Comparison of ENCODE assay signal across 26 cellular contexts in the genomic region with DNA sequence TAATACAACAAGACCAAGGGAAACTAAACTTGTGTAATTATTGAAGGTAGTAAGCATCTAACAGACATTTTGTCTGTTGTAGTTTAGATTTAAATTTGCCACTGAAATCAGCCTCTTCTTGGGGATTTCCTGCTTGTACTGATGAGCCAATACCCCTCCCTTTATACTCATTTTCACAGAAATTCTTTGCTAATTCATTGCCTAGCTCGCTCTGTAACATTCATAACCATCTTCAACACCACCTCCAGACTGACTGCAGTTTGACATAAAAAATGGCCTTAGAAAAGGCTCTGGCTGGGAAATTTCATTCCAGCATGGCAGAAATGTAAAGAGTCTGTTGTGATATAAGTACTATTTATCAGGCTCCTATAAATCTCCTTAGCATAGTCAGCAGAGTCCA.
"Had no signal": no experiment of that assay in that cellular context is flagged by ENCODE, and none has a peak within 500 bp of the region (broad histone marks: within the 10 kb centered on the region; RNA-seq: fewer than 3 reads in every experiment).

No MANE protein-coding gene starts in this region.

- H3K4me3 Mint-ChIP-seq: memory B cell; naive thymus-derived CD4-positive, alpha-beta T cell; nephron progenitor cell; stimulated activated memory B cell treated with anti-CD40 and anti-IgM and Interleukin-4, amounts not matched to agents 10 μg/mL and 1 μg/mL and 100 μg/mL, for 72 hours; stimulated activated naive CD8-positive, alpha-beta T cell treated with anti-CD3 and anti-CD28 coated beads, Interleukin-15, amount 100 ng/mL, for 72 hours; type B pancreatic cell had no signal

- H3K27ac Mint-ChIP-seq: memory B cell; naive thymus-derived CD4-positive, alpha-beta T cell; nephron progenitor cell; progenitor cell of endocrine pancreas; stimulated activated memory B cell treated with anti-CD40 and anti-IgM and Interleukin-4, amounts not matched to agents 10 μg/mL and 1 μg/mL and 100 μg/mL, for 72 hours; stimulated activated naive CD8-positive, alpha-beta T cell treated with anti-CD3 and anti-CD28 coated beads, Interleukin-15, amount 100 ng/mL, for 72 hours; type B pancreatic cell had no signal

- H3K36me3 ChIP-seq: left ventricle myocardium inferior, ovary, right atrium auricular region, right lobe of liver, tibial nerve, uterus had no signal

- H3K4me1 ChIP-seq: left ventricle myocardium inferior, right lobe of liver, uterus had no signal

- H3K4me2 ChIP-seq: smooth muscle cell had no signal

- H3K9me3 Mint-ChIP-seq: nephron progenitor cell, type B pancreatic cell had no signal

- H3K27me3 Mint-ChIP-seq: memory B cell; naive thymus-derived CD4-positive, alpha-beta T cell; progenitor cell of endocrine pancreas; stimulated activated memory B cell treated with anti-CD40 and anti-IgM and Interleukin-4, amounts not matched to agents 10 μg/mL and 1 μg/mL and 100 μg/mL, for 72 hours; stimulated activated naive CD8-positive, alpha-beta T cell treated with anti-CD3 and anti-CD28 coated beads, Interleukin-15, amount 100 ng/mL, for 72 hours; type B pancreatic cell had no signal

- H3K4me3 ChIP-seq: left ventricle myocardium inferior, lung, mucosa of descending colon, ovary, right atrium auricular region, right lobe of liver, smooth muscle cell, tibial nerve, uterus had no signal

- H3K9me3 ChIP-seq: left ventricle myocardium inferior, mucosa of descending colon, ovary, right atrium auricular region, right lobe of liver, tibial nerve, uterus had no signal

- DNase-seq: hippocampal formation; kidney; left colon; left ventricle myocardium inferior; midbrain; mucosa of descending colon; naive thymus-derived CD4-positive, alpha-beta T cell; nephron progenitor cell; ovary; right lobe of liver; stimulated activated CD4-positive, alpha-beta T cell treated with anti-CD3 and anti-CD28 coated beads, Interleukin-1b, Interleukin-23, amount 100 ng/mL, for 48 hours; stimulated activated CD4-positive, alpha-beta T cell treated with anti-CD3 and anti-CD28 coated beads, Interleukin-2, amount 100 ng/mL, for 48 hours; stimulated activated CD4-positive, alpha-beta T cell treated with anti-CD3 and anti-CD28 coated beads, Interleukin-4, amount 100 ng/mL, for 4 hours; stimulated activated CD8-positive, alpha-beta memory T cell treated with anti-CD3 and anti-CD28 coated beads, Interleukin-4, amount 100 ng/mL, for 48 hours; stimulated activated naive CD4-positive, alpha-beta T cell treated with Interleukin-2 at 50 U/mL for 16 hours; stimulated activated naive CD8-positive, alpha-beta T cell treated with anti-CD3 and anti-CD28 coated beads, Interleukin-15, amount 100 ng/mL, for 72 hours; substantia nigra; uterus had no signal

- H3K4me1 Mint-ChIP-seq: memory B cell; nephron progenitor cell; stimulated activated memory B cell treated with anti-CD40 and anti-IgM and Interleukin-4, amounts not matched to agents 10 μg/mL and 1 μg/mL and 100 μg/mL, for 72 hours; stimulated activated naive CD8-positive, alpha-beta T cell treated with anti-CD3 and anti-CD28 coated beads, Interleukin-15, amount 100 ng/mL, for 72 hours had no signal

- FAIRE-seq: kidney had no signal

- H3K27me3 ChIP-seq: ovary, right atrium auricular region, right lobe of liver, tibial nerve, uterus had no signal

- H3K27ac ChIP-seq: left ventricle myocardium inferior, ovary, right atrium auricular region, right lobe of liver, tibial nerve, uterus had no signal

- H3K36me3 Mint-ChIP-seq: memory B cell; naive thymus-derived CD4-positive, alpha-beta T cell; stimulated activated memory B cell treated with anti-CD40 and anti-IgM and Interleukin-4, amounts not matched to agents 10 μg/mL and 1 μg/mL and 100 μg/mL, for 72 hours; type B pancreatic cell had no signal
